In genomic region chr6:79762370-79762769, GRCh38 we compare ENCODE assay signal across 11 cellular contexts.
DNase-seq lines count a peak whose midpoint lies in the region; ATAC-seq, FAIRE-seq and TF ChIP-seq lines count a peak whose summit lies in the region.
"Had no signal": no experiment of that assay in that cellular context is flagged by ENCODE, and none has a peak within 500 bp of the region (broad histone marks: within the 10 kb centered on the region; RNA-seq: fewer than 3 reads in every experiment).

No MANE protein-coding gene starts in this region.

- no peak overlapping the region for H3K27ac ChIP-seq in A673 (ENCODE audit: low read depth, low read length, poor library complexity, severe bottlenecking)
- H3K27ac ChIP-seq in GM23248, result no peak overlapping the region
- no peak overlapping the region for H3K27ac ChIP-seq in SK-N-SH (ENCODE audit: low read depth in 2 of 2, low read length in 1 of 2)
- no peak overlapping the region for H3K27ac ChIP-seq in thyroid gland

- TF ChIP-seq CTCF in A673 (conservative IDR thresholded peaks at IDR 0.05; ENCODE audit: low read depth, low read length) (peak; percentile 57), SK-N-SH (IDR thresholded peaks at IDR 0.05) (peak; percentile 30; the same call in 1 of the 2 replicates), glutamatergic neuron (IDR thresholded peaks at IDR 0.05; ENCODE audit: partially characterized antibody, unreplicated experiment) (peak; percentile 13), thyroid gland (IDR thresholded peaks at IDR 0.05) (no peak)

- no peaks in the 10 kb centered on the region for H3F3A ChIP-seq in GM23248 (ENCODE audit: insufficient read depth)
- H3F3A ChIP-seq in SK-N-SH (replicated peaks; ENCODE audit: insufficient read depth), result no peaks in the 10 kb centered on the region

- H3K4me1 ChIP-seq in A673 (ENCODE audit: insufficient read depth, low read length, poor library complexity, severe bottlenecking) (no peaks in the 10 kb centered on the region), GM23248 (ENCODE audit: insufficient read depth) (no peaks in the 10 kb centered on the region), SK-N-SH (ENCODE audit: control insufficient read depth in 1 of 2, insufficient read depth in 2 of 2, low read depth in 1 of 2, low read length in 1 of 2) (no peaks in the 10 kb centered on the region; a peak in 1 of 4 replicates), thyroid gland (no peaks in the 10 kb centered on the region)

- H3K36me3 ChIP-seq in A673 (ENCODE audit: insufficient read depth, low read length, poor library complexity, severe bottlenecking) (no peaks in the 10 kb centered on the region), GM23248 (ENCODE audit: low read depth) (no peaks in the 10 kb centered on the region), SK-N-SH (replicated peaks in 1 of 2; ENCODE audit: control insufficient read depth in 1 of 2, insufficient read depth in 2 of 2, low read length in 1 of 2) (no peaks in the 10 kb centered on the region), thyroid gland (no peaks in the 10 kb centered on the region)

- in situ Hi-C loops in GM23248 (cut with MboI), result no loop called here

- WGBS in GM23248 (ENCODE audit: low coverage in 1 of 2, low lambda C conversion rate in 2 of 2, missing lambda C conversion rate in 2 of 2), 2 experiments, result 46 to 47% methylated on average over 3 of the region's 3 CpGs
- 37% methylated on average over 3 of the region's 3 CpGs for WGBS in SK-N-SH (ENCODE audit: low lambda C conversion rate)
- 35 to 42% methylated on average over 3 of the region's 3 CpGs for WGBS in thyroid gland, 2 donors

- intact Hi-C loops in A673 (cut with micrococcal nuclease; ENCODE audit: unreplicated experiment), result no loop called here
- intact Hi-C loops in thyroid gland (cut with DNase I), result no loop called here

- CTCF ChIA-PET in A673 (lab: Charles Lee) (interaction anchor here (0.7 to 1.1 kb wide), 2 partner anchors 106 to 1186 kb away, joined by 3 read pairs; no protein-coding TSS in a partner anchor), SK-N-SH (lab: Yijun Ruan, JAX) (interaction anchor here (0.5 to 3.2 kb wide), 17 partner anchors 9 to 229 kb away, joined by 3 to 21 read pairs (median 4); no protein-coding TSS in a partner anchor)

- H3K9me3 Mint-ChIP-seq in glutamatergic neuron (ENCODE audit: unreplicated experiment), result peaks cover 1% of the 10 kb centered on the region

- ATAC-seq in HG03175 (IDR thresholded peaks at IDR 0.05; ENCODE audit: unreplicated experiment), result no peak
- ATAC-seq: left ventricle myocardium superior had no signal

- BruUV-seq in A673 (replicated peaks; lab: Mats Ljungman, UMichigan), result no TSS peak

- H4K20me1 ChIP-seq in GM23248 (ENCODE audit: insufficient read depth) (no peaks in the 10 kb centered on the region), SK-N-SH (ENCODE audit: insufficient read depth) (no peaks in the 10 kb centered on the region)

- H3K9ac ChIP-seq in GM23248, result no peak overlapping the region
- no peak overlapping the region for H3K9ac ChIP-seq in SK-N-SH

- no peak for TF ChIP-seq EP300 in SK-N-SH (IDR thresholded peaks at IDR 0.05; ENCODE audit: borderline replicate concordance in 1 of 2, low read depth in 1 of 2, low read length in 1 of 2)

- no peaks in the 10 kb centered on the region for H3K9me3 ChIP-seq in A673 (ENCODE audit: low read depth, low read length, poor library complexity, severe bottlenecking)
- no peaks in the 10 kb centered on the region for H3K9me3 ChIP-seq in GM23248 (ENCODE audit: low read depth)
- H3K9me3 ChIP-seq in SK-N-SH, result no peaks in the 10 kb centered on the region
- no peaks in the 10 kb centered on the region for H3K9me3 ChIP-seq in thyroid gland

- H3K4me2 ChIP-seq in GM23248 (ENCODE audit: unreplicated experiment) (no peak overlapping the region), SK-N-SH (no peak overlapping the region)

- H2AFZ ChIP-seq in GM23248 (no peak overlapping the region), SK-N-SH (ENCODE audit: low read depth) (no peak overlapping the region)

- DNase-seq in A673 (ENCODE audit: low spot score) (peak; percentile 27), GM23248 (peak; percentile 19), SK-N-SH (no peak), glutamatergic neuron (no peak), thyroid gland (no peak), GM12892 (ENCODE audit: insufficient read length) (no peak), COLO668 (lab: John Stamatoyannopoulos, UW; ENCODE audit: unreplicated experiment) (no peak)
- DNase-seq: activated gamma-delta T cell, HCEC 1CT, left ventricle myocardium superior had no signal

- H3K36me3 Mint-ChIP-seq in glutamatergic neuron (ENCODE audit: unreplicated experiment), result peaks cover 4% of the 10 kb centered on the region

- no peaks in the 10 kb centered on the region for H3K27me3 Mint-ChIP-seq in glutamatergic neuron (ENCODE audit: unreplicated experiment)

- no peak overlapping the region for H3K27ac Mint-ChIP-seq in glutamatergic neuron (ENCODE audit: unreplicated experiment)

- H3K4me3 ChIP-seq in A673 (ENCODE audit: low read depth, low read length, poor library complexity, severe bottlenecking) (no peak overlapping the region), GM23248 (no peak overlapping the region), SK-N-SH (ENCODE audit: low read depth in 2 of 2, low read length in 1 of 2) (no peak overlapping the region), thyroid gland (replicated peaks in 1 of 3) (no peak overlapping the region)

- POLR2A ChIA-PET in A673 (lab: Charles Lee; ENCODE audit: low non-redundant PET) (no interaction called here), SK-N-SH (lab: Yijun Ruan, JAX) (interaction anchor here (0.7 kb wide), 1 partner anchor 56 kb away, joined by 3 read pairs; no protein-coding TSS in a partner anchor)

- TF ChIP-seq POLR2A in thyroid gland (IDR thresholded peaks at IDR 0.05) (no peak), GM12892 (IDR thresholded peaks at IDR 0.05; ENCODE audit: low read depth, low read length) (no peak)

- H3K27me3 ChIP-seq in A673 (replicated peaks; ENCODE audit: insufficient read depth, low read depth, low read length, poor library complexity) (no peaks in the 10 kb centered on the region), GM23248 (replicated peaks; ENCODE audit: insufficient read depth) (peaks cover 3% of the 10 kb centered on the region; the same call in 1 of the 2 replicates), SK-N-SH (ENCODE audit: insufficient read depth) (no peaks in the 10 kb centered on the region), thyroid gland (no peaks in the 10 kb centered on the region)

- peaks cover 5% of the 10 kb centered on the region for H3K4me1 Mint-ChIP-seq in glutamatergic neuron (ENCODE audit: low read depth, unreplicated experiment)

- TF ChIP-seq RAD21 in SK-N-SH (IDR thresholded peaks at IDR 0.05; ENCODE audit: low read length), result peak; percentile 56

- no peaks in the 10 kb centered on the region for H3K9me2 ChIP-seq in GM23248 (ENCODE audit: insufficient read depth)
- H3K9me2 ChIP-seq in SK-N-SH, result no peaks in the 10 kb centered on the region

- no peaks in the 10 kb centered on the region for H3K79me2 ChIP-seq in GM23248 (ENCODE audit: insufficient read depth)
- H3K79me2 ChIP-seq in SK-N-SH (ENCODE audit: insufficient read depth), result no peaks in the 10 kb centered on the region

- no peak overlapping the region for H3K4me3 Mint-ChIP-seq in glutamatergic neuron (ENCODE audit: unreplicated experiment)

- no peak for FAIRE-seq in GM12892 (lab: Jason Lieb, UNC)

TF ChIP-seq in SK-N-SH, 30 proteins besides CTCF, POLR2A, EP300 and RAD21:
- TF ChIP-seq CHD2 (IDR thresholded peaks at IDR 0.05; ENCODE audit: low read length, partially characterized antibody) (no peak), SMC3 (IDR thresholded peaks at IDR 0.05; ENCODE audit: low read depth, low read length) (peak; percentile 20; the same call in 1 of the 2 replicates), JUND (IDR thresholded peaks at IDR 0.05) (no peak)
TF ChIP-seq in SK-N-SH: peak in this region for 1.

Comparison
In these comparisons a context has a peak if more than half of its experiments do, and no peak if none do; other contexts are left out.
1. DNase-seq: peak in A673 (single experiment) and GM23248 (single experiment); none in SK-N-SH (single experiment), glutamatergic neuron (single experiment), thyroid gland (0 of 2), GM12892 (single experiment) and COLO668 (single experiment).
2. CTCF ChIP-seq: peak in A673 (single experiment), SK-N-SH (single experiment) and glutamatergic neuron (single experiment); none in thyroid gland (0 of 6).